8 cellular contexts compared by ENCODE assay signal in the genomic region with DNA sequence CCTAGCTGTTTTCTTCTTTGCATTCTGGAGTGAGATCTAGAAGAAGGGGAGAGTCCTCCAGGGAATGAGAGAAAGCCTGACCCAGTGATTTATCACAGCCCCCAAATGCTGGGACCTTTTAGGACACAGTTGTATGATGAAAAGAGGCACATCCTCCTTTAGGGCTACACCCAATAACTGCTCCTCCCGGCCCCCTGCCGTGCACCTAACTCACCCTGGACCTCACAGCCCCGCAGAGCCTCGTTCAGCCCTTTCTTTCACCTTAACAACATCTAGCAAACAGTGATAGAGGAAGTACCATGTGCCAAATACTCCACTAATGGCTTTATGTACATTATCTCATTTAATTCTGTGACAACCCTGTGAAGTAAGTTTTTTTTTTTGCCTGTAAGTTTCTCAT.
"Had no signal": no experiment of that assay in that cellular context is flagged by ENCODE, and none has a peak within 500 bp of the region (broad histone marks: within the 10 kb centered on the region; RNA-seq: fewer than 3 reads in every experiment).

No MANE protein-coding gene starts in this region.

- DNase-seq: GDM1, GF-D8 had no signal

- FAIRE-seq: G401.6, GM12878, GM12891, GM12892, GM18507, GM19239 had no signal

- ATAC-seq: GM12878 had no signal

- H3K4me3 ChIP-seq: GM12878 had no signal
